8 cellular contexts compared by ENCODE assay signal in the genomic region with DNA sequence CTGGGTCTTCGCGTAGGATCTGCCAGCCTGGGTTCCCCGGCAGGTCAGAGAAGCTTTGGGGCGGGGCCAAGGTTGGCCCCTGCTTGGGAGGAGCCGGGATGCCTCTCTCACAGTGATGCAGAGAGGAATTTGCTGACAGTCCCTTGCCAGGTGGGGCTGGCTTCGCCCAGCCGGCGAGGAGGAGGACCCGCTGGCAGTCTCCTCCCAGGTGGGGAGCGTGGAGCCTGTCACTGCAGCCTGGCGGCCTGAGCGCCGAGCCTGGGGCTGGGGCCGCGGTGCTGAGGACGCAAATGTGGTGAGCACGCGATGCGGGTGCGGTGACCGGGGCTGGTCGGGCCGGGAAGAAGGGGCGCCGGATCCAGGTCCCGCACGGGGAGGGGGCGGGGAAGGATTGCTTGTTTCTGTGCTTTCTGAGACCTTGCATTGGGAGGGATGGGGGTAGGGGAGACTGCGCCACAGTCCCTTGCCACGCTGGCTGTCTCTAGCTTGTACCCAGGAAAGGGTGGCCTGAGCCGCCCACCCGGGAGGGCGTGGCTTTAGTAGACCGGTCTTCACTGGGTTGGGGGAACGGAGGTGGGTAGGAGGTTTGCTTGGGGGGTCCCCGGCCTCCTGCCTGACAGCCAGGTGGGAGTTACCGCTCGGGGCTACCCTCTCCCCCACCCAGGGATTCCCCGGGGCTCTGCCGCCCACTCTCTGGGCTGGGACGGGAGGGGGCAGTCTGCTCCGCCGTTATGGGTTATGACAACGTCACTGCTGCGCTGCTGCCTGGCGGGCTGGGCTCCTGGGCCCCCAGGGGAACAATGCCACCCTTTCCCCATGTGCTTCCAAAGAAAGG.
DNase-seq lines count a peak whose midpoint lies in the region; ATAC-seq and TF ChIP-seq lines count a peak whose summit lies in the region.

A gene with protein sequence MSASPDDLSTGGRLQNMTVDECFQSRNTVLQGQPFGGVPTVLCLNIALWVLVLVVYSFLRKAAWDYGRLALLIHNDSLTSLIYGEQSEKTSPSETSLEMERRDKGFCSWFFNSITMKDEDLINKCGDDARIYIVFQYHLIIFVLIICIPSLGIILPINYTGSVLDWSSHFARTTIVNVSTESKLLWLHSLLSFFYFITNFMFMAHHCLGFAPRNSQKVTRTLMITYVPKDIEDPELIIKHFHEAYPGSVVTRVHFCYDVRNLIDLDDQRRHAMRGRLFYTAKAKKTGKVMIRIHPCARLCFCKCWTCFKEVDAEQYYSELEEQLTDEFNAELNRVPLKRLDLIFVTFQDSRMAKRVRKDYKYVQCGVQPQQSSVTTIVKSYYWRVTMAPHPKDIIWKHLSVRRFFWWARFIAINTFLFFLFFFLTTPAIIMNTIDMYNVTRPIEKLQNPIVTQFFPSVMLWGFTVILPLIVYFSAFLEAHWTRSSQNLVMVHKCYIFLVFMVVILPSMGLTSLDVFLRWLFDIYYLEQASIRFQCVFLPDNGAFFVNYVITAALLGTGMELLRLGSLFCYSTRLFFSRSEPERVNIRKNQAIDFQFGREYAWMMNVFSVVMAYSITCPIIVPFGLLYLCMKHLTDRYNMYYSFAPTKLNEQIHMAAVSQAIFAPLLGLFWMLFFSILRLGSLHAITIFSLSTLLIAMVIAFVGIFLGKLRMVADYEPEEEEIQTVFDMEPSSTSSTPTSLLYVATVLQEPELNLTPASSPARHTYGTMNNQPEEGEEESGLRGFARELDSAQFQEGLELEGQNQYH (plus strand): TSS at position 196 of the 835 bp plus-strand sequence. CDS start 37,016 bp downstream, outside the sequence.

- TF ChIP-seq CTCF in C4-2B (conservative IDR thresholded peaks at IDR 0.05), result no peak

- H3K27me3 ChIP-seq in iPS-18a (ENCODE audit: control insufficient read depth, insufficient read depth, low read length), result peaks cover 10% of the 10 kb centered on the region

- H3K4me3 ChIP-seq in iPS-18a (ENCODE audit: low read length), result peak within 1 kb of the TSS; percentile 77

- H3K9ac ChIP-seq in iPS-18a (ENCODE audit: low read length), result peak within 1 kb of the TSS; percentile 27

- H3K9me3 ChIP-seq in iPS-18a (ENCODE audit: control insufficient read depth, low read depth, low read length), result no peaks in the 10 kb centered on the region

- H3K27ac ChIP-seq in C4-2B (peak within 1 kb of the TSS; percentile 59), iPS-18a (ENCODE audit: low read length) (no peak within 1 kb of the TSS)

- H3K4me1 ChIP-seq in iPS-18a (ENCODE audit: control insufficient read depth, low read depth, low read length), result peaks cover 7% of the 10 kb centered on the region

- no peaks in the 10 kb centered on the region for H3K36me3 ChIP-seq in iPS-18a (ENCODE audit: control insufficient read depth, low read depth, low read length)

- DNase-seq in NCI-H128 (lab: John Stamatoyannopoulos, UW; ENCODE audit: unreplicated experiment) (peak; percentile 76), SKM-1 treated with dmso at 0.1 percent for 144 hours (lab: John Stamatoyannopoulos, UW; ENCODE audit: unreplicated experiment) (peak; percentile 65), amygdala (lab: John Stamatoyannopoulos, UW) (peak in 43 of 56 donors; percentile 16 to 75 (median 48))
- DNase-seq in stimulated activated CD4-positive, alpha-beta T cell treated with anti-CD3 and anti-CD28 coated beads, Interleukin-15, amount 100 ng/mL, for 24 hours, result peak; percentile 78

- ATAC-seq in GM21576 (IDR thresholded peaks at IDR 0.05; ENCODE audit: unreplicated experiment) (peak; percentile 71), GM18858 (IDR thresholded peaks at IDR 0.05; ENCODE audit: unreplicated experiment) (no peak)
